Comparison of ENCODE assay signal across 15 cellular contexts in genomic region chr4:177444911-177445736, GRCh38. TPM values are rescaled to one million over a fixed set of nuclear protein-coding genes. Genes with fewer than 3 reads are reported as not detected.
DNase-seq lines count a peak whose midpoint lies in the region; ATAC-seq, FAIRE-seq and TF ChIP-seq lines count a peak whose summit lies in the region.
"Had no signal": no experiment of that assay in that cellular context is flagged by ENCODE, and none has a peak within 500 bp of the region (broad histone marks: within the 10 kb centered on the region; RNA-seq: fewer than 3 reads in every experiment).

No MANE protein-coding gene starts in this region.

- TF ChIP-seq CTCF in bronchial epithelial cell (IDR thresholded peaks at IDR 0.05; ENCODE audit: insufficient read depth, low read length, severe bottlenecking) (no peak), nephron (IDR thresholded peaks at IDR 0.05; ENCODE audit: unreplicated experiment in 3 of 3) (no peak), heart left ventricle (IDR thresholded peaks at IDR 0.05) (no peak)

- no peak overlapping the region for H3K4me3 ChIP-seq in CD8-positive, alpha-beta memory T cell (ENCODE audit: low read length)
- H3K4me3 ChIP-seq in bronchial epithelial cell (ENCODE audit: low read depth, low read length) (peak overlapping the region; percentile 8), heart left ventricle (peak overlapping the region in 2 of 12 donors; percentile 9 to 27)
- H3K4me3 ChIP-seq: BLaER1 treated with 17β-estradiol and CSF1 and Interleukin-3, amounts not matched to agents 10 nM and 100 nM; SK-N-MC had no signal

- H3K27ac Mint-ChIP-seq in CD8-positive, alpha-beta memory T cell, result peak overlapping the region in 3 of 8 donors; percentile 49 to 76 (median 68)
- H3K27ac Mint-ChIP-seq in nephron, result peak overlapping the region in 2 of 3 experiments; percentile 10 to 55
- H3K27ac Mint-ChIP-seq: activated T-cell treated with anti-CD3 and anti-CD28 coated beads, Interleukin-2, amount 50 U/mL, for 24 hours had no signal

- no peaks in the 10 kb centered on the region for H3K9me3 ChIP-seq in CD8-positive, alpha-beta memory T cell (ENCODE audit: low read length)
- H3K9me3 ChIP-seq in heart left ventricle, result no peaks in the 10 kb centered on the region
- H3K9me3 ChIP-seq: BLaER1 treated with 17β-estradiol and CSF1 and Interleukin-3, amounts not matched to agents 10 nM and 100 nM had no signal

- H3K27me3 ChIP-seq in CD8-positive, alpha-beta memory T cell (ENCODE audit: insufficient read depth, low read length, poor library complexity, severe bottlenecking), result no peaks in the 10 kb centered on the region
- H3K27me3 ChIP-seq in bronchial epithelial cell (ENCODE audit: control insufficient read depth, insufficient read depth, low read length) (no peaks in the 10 kb centered on the region), heart left ventricle (no peaks in the 10 kb centered on the region)
- H3K27me3 ChIP-seq: BLaER1 treated with 17β-estradiol and CSF1 and Interleukin-3, amounts not matched to agents 10 nM and 100 nM had no signal

- peaks cover 0 to 16% (median 0%) of the 10 kb centered on the region in 3 donors for H3K36me3 Mint-ChIP-seq in CD8-positive, alpha-beta memory T cell
- H3K36me3 Mint-ChIP-seq in nephron (ENCODE audit: low read depth), result no peaks in the 10 kb centered on the region

- no peaks in the 10 kb centered on the region for H3K36me3 ChIP-seq in CD8-positive, alpha-beta memory T cell (ENCODE audit: insufficient read depth, low read length)
- H3K36me3 ChIP-seq in bronchial epithelial cell (ENCODE audit: control insufficient read depth, insufficient read depth, low read length) (no peaks in the 10 kb centered on the region), heart left ventricle (no peaks in the 10 kb centered on the region)
- H3K36me3 ChIP-seq: BLaER1 treated with 17β-estradiol and CSF1 and Interleukin-3, amounts not matched to agents 10 nM and 100 nM had no signal

- 81 to 94% (median 91%) methylated on average over 26 of the region's 26 CpGs for WGBS in heart left ventricle, 4 donors

- no peak for TF ChIP-seq POLR2A in heart left ventricle (IDR thresholded peaks at IDR 0.05)

- FAIRE-seq in bronchial epithelial cell (lab: Jason Lieb, UNC), result no peak
- FAIRE-seq: urothelium cell line had no signal

- H3K4me1 Mint-ChIP-seq in CD8-positive, alpha-beta memory T cell, result peaks cover 27 to 42% (median 36%) of the 10 kb centered on the region in 3 donors
- peaks cover 21% of the 10 kb centered on the region for H3K4me1 Mint-ChIP-seq in nephron

- H3K27me3 Mint-ChIP-seq in CD8-positive, alpha-beta memory T cell, result no peaks in the 10 kb centered on the region
- H3K27me3 Mint-ChIP-seq in nephron (ENCODE audit: low read depth), result no peaks in the 10 kb centered on the region
- H3K27me3 Mint-ChIP-seq: activated T-cell treated with anti-CD3 and anti-CD28 coated beads, Interleukin-2, amount 50 U/mL, for 24 hours had no signal

- CTCF ChIA-PET in CD8-positive, alpha-beta memory T cell (lab: Charles Lee), result no interaction called here

- H3K4me1 ChIP-seq in CD8-positive, alpha-beta memory T cell (ENCODE audit: insufficient read depth, low read length), result peaks cover 15% of the 10 kb centered on the region
- H3K4me1 ChIP-seq in heart left ventricle, result peaks cover 0 to 16% (median 7%) of the 10 kb centered on the region in 12 donors

- H3K27ac ChIP-seq in CD8-positive, alpha-beta memory T cell (ENCODE audit: low read depth, low read length), result no peak overlapping the region
- peak overlapping the region in 1 of 12 donors; percentile 31 for H3K27ac ChIP-seq in heart left ventricle
- H3K27ac ChIP-seq: BLaER1 treated with 17β-estradiol and CSF1 and Interleukin-3, amounts not matched to agents 10 nM and 100 nM had no signal

- peak overlapping the region in 4 of 7 donors; percentile 38 to 69 (median 62) for H3K4me3 Mint-ChIP-seq in CD8-positive, alpha-beta memory T cell
- H3K4me3 Mint-ChIP-seq in nephron, result peak overlapping the region; percentile 51 to 78 (median 76)
- H3K4me3 Mint-ChIP-seq: activated T-cell treated with anti-CD3 and anti-CD28 coated beads, Interleukin-2, amount 50 U/mL, for 24 hours had no signal

- ATAC-seq in heart left ventricle, result no peak
- no peak for ATAC-seq in HG03442 (IDR thresholded peaks at IDR 0.05; ENCODE audit: unreplicated experiment)
- ATAC-seq: activated CD4-positive, CD25-positive, alpha-beta regulatory T cell treated with anti-CD3 and anti-CD28 coated beads, Interleukin-2, amount 50 U/mL, for 24 hours had no signal

- intact Hi-C loops in heart left ventricle (cut with DNase I), result loop anchor here in 1 of 10 donors (5.0 kb wide), 1 partner anchor 1128 kb away; the partner anchor contains the start of gene SPCS3

- DNase-seq in CD8-positive, alpha-beta memory T cell, result no peak
- DNase-seq in NCI-H146 (lab: John Stamatoyannopoulos, UW), result peak; percentile 90
- DNase-seq in bronchial epithelial cell (ENCODE audit: low read depth), result no peak
- no peak for DNase-seq in SW480 (ENCODE audit: low spot score)
- no peak for DNase-seq in heart left ventricle
- DNase-seq in middle frontal gyrus (ENCODE audit: extremely low spot score, low spot score), result no peak
- DNase-seq: activated T-cell treated with anti-CD3 and anti-CD28 coated beads, Interleukin-2, amount 50 U/mL, for 24 hours; aorta; stimulated activated CD4-positive, alpha-beta T cell treated with anti-CD3 and anti-CD28 coated beads, Interleukin-1b, Interleukin-23, amount 100 ng/mL, for 48 hours had no signal

- POLR2A ChIA-PET in CD8-positive, alpha-beta memory T cell (lab: Charles Lee), result no interaction called here

- H3K9me3 Mint-ChIP-seq in CD8-positive, alpha-beta memory T cell, result no peaks in the 10 kb centered on the region
- H3K9me3 Mint-ChIP-seq in nephron, result no peaks in the 10 kb centered on the region
- H3K9me3 Mint-ChIP-seq: activated T-cell treated with anti-CD3 and anti-CD28 coated beads, Interleukin-2, amount 50 U/mL, for 24 hours had no signal

RNA-seq across cellular contexts. Expression of gene AGA, which starts 2.9 kb away (rescaled TPM):
- 10 to 100 TPM; 15.1 to 16.8 TPM for total RNA-seq in CD8-positive, alpha-beta memory T cell
- polyA plus RNA-seq in CD8-positive, alpha-beta memory T cell, result 40.7 TPM
- total RNA-seq in bronchial epithelial cell, result 71.3 and 111 TPM in 2 replicates
- 10 to 100 TPM in 4 of 9 donors, 1 to 10 TPM in 5; 5.7 to 13.4 (median 8.8) TPM for total RNA-seq in heart left ventricle
- 1 to 10 TPM; 3.8 to 5.3 TPM for polyA plus RNA-seq in heart left ventricle
